In genomic region chr13:66138172-66138811, GRCh38 we compare ENCODE assay signal across 12 cellular contexts.
A peak's percentile ranks its signal among the peaks of the same experiment; 100 is the strongest.
DNase-seq lines count a peak whose midpoint lies in the region; ATAC-seq and TF ChIP-seq lines count a peak whose summit lies in the region.
"Had no signal": no experiment of that assay in that cellular context is flagged by ENCODE, and none has a peak within 500 bp of the region (broad histone marks: within the 10 kb centered on the region; RNA-seq: fewer than 3 reads in every experiment).

No MANE protein-coding gene starts in this region.

- H3K36me3 Mint-ChIP-seq in natural killer cell = no peaks in the 10 kb centered on the region
- H3K36me3 Mint-ChIP-seq in activated T-helper 17 cell treated with anti-CD3 and anti-CD28 coated beads, Interleukin-2, amount 50 U/mL, for 72 hours (ENCODE audit: low read depth) = no peaks in the 10 kb centered on the region

- no peaks in the 10 kb centered on the region for H3K9me3 Mint-ChIP-seq in natural killer cell
- H3K9me3 Mint-ChIP-seq in activated T-helper 17 cell treated with anti-CD3 and anti-CD28 coated beads, Interleukin-2, amount 50 U/mL, for 72 hours = peaks cover 15% of the 10 kb centered on the region

- no peak overlapping the region for H3K4me3 ChIP-seq in HEK293 (ENCODE audit: low read depth, low read length)

- H3K4me3 Mint-ChIP-seq in natural killer cell = peak overlapping the region; percentile 40
- no peak overlapping the region for H3K4me3 Mint-ChIP-seq in activated T-helper 17 cell treated with anti-CD3 and anti-CD28 coated beads, Interleukin-2, amount 50 U/mL, for 72 hours

- intact Hi-C loops in natural killer cell (cut with micrococcal nuclease) = no loop called here

- H3K27me3 Mint-ChIP-seq in natural killer cell (ENCODE audit: low read depth in 2 of 2) = no peaks in the 10 kb centered on the region
- H3K27me3 Mint-ChIP-seq in activated T-helper 17 cell treated with anti-CD3 and anti-CD28 coated beads, Interleukin-2, amount 50 U/mL, for 72 hours = no peaks in the 10 kb centered on the region

- CTCF ChIA-PET in HEK293 (lab: Yijun Ruan, JAX) = no interaction called here

- ATAC-seq in HG03442 (IDR thresholded peaks at IDR 0.05; ENCODE audit: unreplicated experiment) = peak; percentile 84
- peak; percentile 46 to 70 (median 53) for ATAC-seq in natural killer cell
- no peak for ATAC-seq in activated T-helper 17 cell treated with anti-CD3 and anti-CD28 coated beads, Interleukin-2, amount 50 U/mL, for 72 hours (replicated peaks)
- no peak for ATAC-seq in left lobe of liver

- H3K36me3 ChIP-seq in HEK293 (ENCODE audit: control insufficient read depth in 2 of 2, insufficient read depth in 1 of 2, low read length in 2 of 2) = no peaks in the 10 kb centered on the region

- TF ChIP-seq CTCF in HEK293 (tag by site-specific recombination; IDR thresholded peaks at IDR 0.05) (no peak), natural killer cell (IDR thresholded peaks at IDR 0.05) (no peak)

- H3K9me3 ChIP-seq in HEK293 (ENCODE audit: control insufficient read depth, insufficient read depth, low read depth, low read length) = no peaks in the 10 kb centered on the region

- DNase-seq in DMS153 (lab: John Stamatoyannopoulos, UW) = peak; percentile 27
- DNase-seq in DMS153 treated with DMSO at 0.1 percent for 48 hours (lab: John Stamatoyannopoulos, UW; ENCODE audit: unreplicated experiment) = no peak
- no peak for DNase-seq in natural killer cell
- DNase-seq in SHP77 (lab: John Stamatoyannopoulos, UW) = no peak
- DNase-seq in left lobe of liver (ENCODE audit: low spot score) = no peak
- DNase-seq: 8988T; activated CD8-positive, alpha-beta memory T cell treated with anti-CD3 and anti-CD28 coated beads, Interleukin-2, amount 50 U/mL, for 48 hours; head of caudate nucleus; substantia nigra had no signal

- H3K27ac ChIP-seq in HEK293 (ENCODE audit: extremely low read depth, low read depth, low read length) = no peak overlapping the region

- peak overlapping the region; percentile 50 to 57 for H3K27ac Mint-ChIP-seq in natural killer cell
- no peak overlapping the region for H3K27ac Mint-ChIP-seq in activated T-helper 17 cell treated with anti-CD3 and anti-CD28 coated beads, Interleukin-2, amount 50 U/mL, for 72 hours

- H3K4me1 Mint-ChIP-seq in natural killer cell = peaks cover 41% of the 10 kb centered on the region in 2 donors
- no peaks in the 10 kb centered on the region for H3K4me1 Mint-ChIP-seq in activated T-helper 17 cell treated with anti-CD3 and anti-CD28 coated beads, Interleukin-2, amount 50 U/mL, for 72 hours

- no peaks in the 10 kb centered on the region for H3K4me1 ChIP-seq in HEK293 (ENCODE audit: control insufficient read depth, insufficient read depth, low read length)

- POLR2A ChIA-PET in HEK293 (lab: Yijun Ruan, JAX) = no interaction called here

TF ChIP-seq in HEK293, 187 proteins besides CTCF, POLR2A, EP300 and RAD21:
- TF ChIP-seq PRDM4 (tag by site-specific recombination; IDR thresholded peaks at IDR 0.05) = no peak
- TF ChIP-seq ELK4 (IDR thresholded peaks at IDR 0.05; ENCODE audit: borderline replicate concordance, low read depth, low read length) = 0 out of 2 replicates have a peak, but pooled peaks have one; percentile 21
TF ChIP-seq in HEK293: peak in this region for 1.

Comparison
In these comparisons a context has a peak if more than half of its experiments do, and no peak if none do; other contexts are left out.
1. ATAC-seq: peak in HG03442 (single experiment) and natural killer cell (3 of 3); none in activated T-helper 17 cell treated with anti-CD3 and anti-CD28 coated beads, Interleukin-2, amount 50 U/mL, for 72 hours (single experiment) and left lobe of liver (single experiment).